Comparison of ENCODE assay signal across 8 cellular contexts in the genomic region with DNA sequence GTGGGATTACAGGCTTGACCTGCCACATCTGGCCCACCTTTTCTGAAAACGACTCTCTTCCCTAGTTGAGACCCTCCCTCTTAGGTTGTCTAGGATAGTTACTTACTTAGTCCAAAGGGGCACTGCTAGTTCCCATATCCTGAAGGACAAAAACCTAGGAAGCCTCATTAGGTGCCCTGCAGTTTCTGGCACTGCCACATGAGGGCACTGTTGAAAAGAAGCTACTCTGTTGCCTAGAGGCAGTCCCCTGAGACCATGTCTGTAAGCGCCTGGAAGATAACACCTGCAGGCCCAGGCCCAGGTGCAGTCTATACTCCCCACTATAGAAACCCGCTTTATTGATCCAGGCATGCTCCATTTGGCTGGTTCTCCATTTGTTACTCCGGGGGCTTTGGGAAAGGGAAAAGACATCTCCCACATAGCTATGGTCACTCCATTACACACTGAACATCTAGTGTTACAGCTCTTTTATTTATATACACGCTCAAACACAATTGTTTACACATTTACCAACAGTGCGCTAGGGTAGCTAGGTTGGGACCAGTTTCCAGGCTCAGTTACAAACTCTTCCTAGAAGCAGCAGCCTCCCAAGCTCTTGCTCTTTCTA.
DNase-seq lines count a peak whose midpoint lies in the region; ATAC-seq, FAIRE-seq and TF ChIP-seq lines count a peak whose summit lies in the region.

No MANE protein-coding gene starts in this region.

- peak; percentile 34; the same call in 1 of the 3 replicates for TF ChIP-seq CTCF in A549 (IDR thresholded peaks at IDR 0.05)
- TF ChIP-seq CTCF in GM12864 (IDR thresholded peaks at IDR 0.05; ENCODE audit: low read depth, low read length, missing control alignments), result peak; percentile 86
- peak; percentile 45 for TF ChIP-seq CTCF in neutrophil (IDR thresholded peaks at IDR 0.05)

- peak in 1 of 2 experiments; percentile 44; a peak in 3 of 6 replicates for ATAC-seq in A549
- ATAC-seq in GM18909 (IDR thresholded peaks at IDR 0.05; ENCODE audit: poor library complexity, unreplicated experiment), result no peak

- no peak for TF ChIP-seq EP300 in A549 (IDR thresholded peaks at IDR 0.05)

- H3K4me2 ChIP-seq in A549, result no peak overlapping the region

- no peaks in the 10 kb centered on the region for H3K36me3 ChIP-seq in neutrophil

- H3K9me3 ChIP-seq in A549 (no peaks in the 10 kb centered on the region), neutrophil (no peaks in the 10 kb centered on the region)

- POLR2A ChIA-PET in A549 (lab: Yijun Ruan, JAX), result no interaction called here

- CTCF ChIA-PET in A549 (lab: Yijun Ruan, JAX), result interaction anchor here (0.7 to 3.6 kb wide), 13 partner anchors 10 to 180 kb away, joined by 3 to 26 read pairs (median 4); no protein-coding TSS in a partner anchor

- H3K27me3 ChIP-seq in neutrophil, result no peaks in the 10 kb centered on the region

- no peak for FAIRE-seq in A549 (lab: Jason Lieb, UNC)

- H3K4me1 ChIP-seq in A549 (no peaks in the 10 kb centered on the region), neutrophil (ENCODE audit: control insufficient read depth in 1 of 2, insufficient read depth in 1 of 2, low read depth in 1 of 2, low read length in 1 of 2) (no peaks in the 10 kb centered on the region)

- TF ChIP-seq POLR2A in A549 (IDR thresholded peaks at IDR 0.05; ENCODE audit: low read length), result no peak

- TF ChIP-seq RAD21 in A549 (conservative IDR thresholded peaks at IDR 0.05 in 1 of 2, IDR thresholded peaks at IDR 0.05 in 1 of 2), result peak in 1 of 2 experiments; percentile 45; a peak in 2 of 5 replicates

- peak; percentile 38 to 43 for DNase-seq in A549 (ENCODE audit: low read depth in 1 of 2, low spot score in 1 of 2)
- DNase-seq in GM12864 (ENCODE audit: low read depth), result no peak
- DNase-seq in NCI-H748 (lab: John Stamatoyannopoulos, UW; ENCODE audit: unreplicated experiment), result peak; percentile 81
- peak; percentile 63 for DNase-seq in ecto neural progenitor cell (ENCODE audit: low spot score)
- no peak for DNase-seq in Ammon's horn (ENCODE audit: low spot score)
- DNase-seq in HPDE6-E6E7 (ENCODE audit: extremely low spot score), result no peak

- H3K27ac ChIP-seq in A549, result no peak overlapping the region
- no peak overlapping the region for H3K27ac ChIP-seq in neutrophil

- WGBS in A549 (ENCODE audit: missing lambda C conversion rate), result 42% methylated on average over 6 of the region's 6 CpGs

- H3K4me3 ChIP-seq in A549 (no peak overlapping the region), GM12864 (ENCODE audit: low read depth, low read length) (no peak overlapping the region), neutrophil (ENCODE audit: low read depth in 1 of 2, low read length in 1 of 2) (no peak overlapping the region)

TF ChIP-seq in A549, 52 proteins besides CTCF, POLR2A, EP300 and RAD21:
- TF ChIP-seq NR3C1 (IDR thresholded peaks at IDR 0.05), result no peak
- no peak for TF ChIP-seq ZSCAN20 (CRISPR knock-in tag; IDR thresholded peaks at IDR 0.05)
- no peak for TF ChIP-seq TP53 (CRISPR knock-in tag; IDR thresholded peaks at IDR 0.05)
- TF ChIP-seq EHMT2 (IDR thresholded peaks at IDR 0.05; ENCODE audit: low read depth), result no peak
- TF ChIP-seq TFCP2L1 (CRISPR knock-in tag; IDR thresholded peaks at IDR 0.05), result no peak
- no peak for TF ChIP-seq CEBPB (IDR thresholded peaks at IDR 0.05)
- no peak for TF ChIP-seq KDM1A (IDR thresholded peaks at IDR 0.05; ENCODE audit: low read depth)
- TF ChIP-seq ZFP36 (IDR thresholded peaks at IDR 0.05; ENCODE audit: borderline replicate concordance, partially characterized antibody), result no peak
TF ChIP-seq in A549: peak in this region for 0.

Comparison
In these comparisons a context has a peak if more than half of its experiments do, and no peak if none do; other contexts are left out.
1. DNase-seq: peak in A549 (2 of 2), NCI-H748 (single experiment) and ecto neural progenitor cell (single experiment); none in GM12864 (single experiment), Ammon's horn (single experiment) and HPDE6-E6E7 (single experiment).
2. CTCF ChIP-seq: peak in every context shown above with its lines; median percentile 86 in GM12864; 45 in neutrophil; 34 in A549.